In the genomic region with DNA sequence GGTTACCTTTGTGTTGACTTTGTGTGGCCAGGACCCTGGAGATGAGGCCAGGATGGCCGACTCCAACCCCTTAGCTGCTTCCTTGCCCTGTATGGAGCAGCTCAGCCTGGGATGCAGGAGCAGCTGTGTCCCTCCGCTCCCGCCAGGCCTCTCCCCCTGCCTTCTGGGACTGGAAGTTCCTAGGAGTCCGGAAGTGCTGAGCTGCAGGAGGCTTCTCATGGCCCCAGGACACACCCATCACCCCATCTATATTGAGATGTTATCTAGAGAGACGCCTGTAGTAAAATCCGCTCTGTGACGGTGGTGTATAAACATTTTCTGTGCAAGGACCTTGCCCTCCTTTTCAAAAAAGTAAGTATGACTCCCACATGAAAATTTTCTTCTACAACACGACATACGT, we compare ENCODE assay signal across 1 cellular context.
A peak's percentile ranks its signal among the peaks of the same experiment; 100 is the strongest.
TF ChIP-seq lines count a peak whose summit lies in the region.

No MANE protein-coding gene starts in this region.

TF ChIP-seq in K562, 482 proteins besides CTCF, POLR2A, EP300 and RAD21:
- TF ChIP-seq ZNF133 (CRISPR knock-in tag; IDR thresholded peaks at IDR 0.05) = no peak
- peak; percentile 76 for TF ChIP-seq ELF1 (tag; IDR thresholded peaks at IDR 0.05)
- no peak for TF ChIP-seq HDAC8 (tag; IDR thresholded peaks at IDR 0.05)
- no peak for TF ChIP-seq ZNF140 (CRISPR knock-in tag; IDR thresholded peaks at IDR 0.05)
